ENCODE assay signal across 8 cellular contexts in genomic region chr20:2507875-2508630, GRCh38.
DNase-seq lines count a peak whose midpoint lies in the region; ATAC-seq and TF ChIP-seq lines count a peak whose summit lies in the region.

No MANE protein-coding gene starts in this region.

- H4K20me1 ChIP-seq in DND-41 (ENCODE audit: insufficient read depth, low read length), result no peaks in the 10 kb centered on the region

- peak overlapping the region; percentile 96 for H3K4me2 ChIP-seq in DND-41 (ENCODE audit: insufficient read depth, low read length)

- H3K36me3 ChIP-seq in DND-41 (ENCODE audit: insufficient read depth, low read length), result no peaks in the 10 kb centered on the region
- no peaks in the 10 kb centered on the region for H3K36me3 ChIP-seq in neutrophil

- H3K27ac ChIP-seq in DND-41 (ENCODE audit: low read length), result peak overlapping the region; percentile 98
- H3K27ac ChIP-seq in neutrophil, result peak overlapping the region; percentile 75

- no peak for DNase-seq in DND-41
- peak; percentile 73 for DNase-seq in fibroblast of mammary gland (ENCODE audit: low read depth)
- no peak for DNase-seq in NCI-H1930 (lab: John Stamatoyannopoulos, UW)
- no peak for DNase-seq in NCI-H187 treated with DMSO at 0.1 percent for 48 hours (lab: John Stamatoyannopoulos, UW)
- no peak for DNase-seq in activated CD4-positive, alpha-beta T cell treated with anti-CD3 and anti-CD28 coated beads, Interleukin-2, amount 50 U/mL, for 4 hours

- peaks cover 19% of the 10 kb centered on the region for H3K79me2 ChIP-seq in DND-41 (ENCODE audit: insufficient read depth, low read length)

- peak overlapping the region; percentile 100 for H2AFZ ChIP-seq in DND-41 (ENCODE audit: low read depth, low read length)

- peak overlapping the region; percentile 79 for H3K9ac ChIP-seq in DND-41 (ENCODE audit: low read depth, low read length)

- ATAC-seq in DND-41 (ENCODE audit: insufficient read depth, low read depth) (peak; percentile 1; the same call in 1 of the 3 replicates), HG02642 (IDR thresholded peaks at IDR 0.05; ENCODE audit: poor library complexity, unreplicated experiment) (peak; percentile 3), SK-N-SH treated with all-trans-retinoic acid at 6 μM for 48 hours (peak; percentile 42)

- H3K4me1 ChIP-seq in DND-41 (ENCODE audit: insufficient read depth, low read length) (peaks cover 23% of the 10 kb centered on the region), neutrophil (ENCODE audit: control insufficient read depth in 1 of 2, insufficient read depth in 1 of 2, low read depth in 1 of 2, low read length in 1 of 2) (peaks cover 13 to 14% of the 10 kb centered on the region in 2 experiments)

- peak overlapping the region; percentile 61 to 89 for H3K4me3 ChIP-seq in DND-41 (ENCODE audit: low read depth in 1 of 2, low read length in 2 of 2)
- H3K4me3 ChIP-seq in fibroblast of mammary gland (ENCODE audit: control insufficient read depth, low read depth, low read length), result peak overlapping the region; percentile 94
- H3K4me3 ChIP-seq in neutrophil (ENCODE audit: low read depth in 1 of 2, low read length in 1 of 2), result peak overlapping the region; percentile 82 to 96

- TF ChIP-seq CTCF in DND-41 (IDR thresholded peaks at IDR 0.05; ENCODE audit: borderline replicate concordance, extremely low read depth, low read length, poor library complexity, severe bottlenecking) (no peak), fibroblast of mammary gland (conservative IDR thresholded peaks at IDR 0.05; ENCODE audit: control insufficient read depth, insufficient read depth, low read depth, low read length) (no peak), neutrophil (IDR thresholded peaks at IDR 0.05) (no peak)

- no peaks in the 10 kb centered on the region for H3K9me3 ChIP-seq in DND-41 (ENCODE audit: insufficient read depth, low read length, severe bottlenecking)
- H3K9me3 ChIP-seq in neutrophil, result no peaks in the 10 kb centered on the region

- H3K27me3 ChIP-seq in DND-41 (ENCODE audit: insufficient read depth, low read length, poor library complexity) (no peaks in the 10 kb centered on the region), neutrophil (peaks cover 20% of the 10 kb centered on the region)

TF ChIP-seq in SK-N-SH treated with all-trans-retinoic acid at 6 μM for 48 hours, 23 proteins besides CTCF, POLR2A, EP300 and RAD21:
- TF ChIP-seq PATZ1 (CRISPR knock-in tag; IDR thresholded peaks at IDR 0.05; ENCODE audit: borderline replicate concordance), result no peak
- TF ChIP-seq, protein P1, sequence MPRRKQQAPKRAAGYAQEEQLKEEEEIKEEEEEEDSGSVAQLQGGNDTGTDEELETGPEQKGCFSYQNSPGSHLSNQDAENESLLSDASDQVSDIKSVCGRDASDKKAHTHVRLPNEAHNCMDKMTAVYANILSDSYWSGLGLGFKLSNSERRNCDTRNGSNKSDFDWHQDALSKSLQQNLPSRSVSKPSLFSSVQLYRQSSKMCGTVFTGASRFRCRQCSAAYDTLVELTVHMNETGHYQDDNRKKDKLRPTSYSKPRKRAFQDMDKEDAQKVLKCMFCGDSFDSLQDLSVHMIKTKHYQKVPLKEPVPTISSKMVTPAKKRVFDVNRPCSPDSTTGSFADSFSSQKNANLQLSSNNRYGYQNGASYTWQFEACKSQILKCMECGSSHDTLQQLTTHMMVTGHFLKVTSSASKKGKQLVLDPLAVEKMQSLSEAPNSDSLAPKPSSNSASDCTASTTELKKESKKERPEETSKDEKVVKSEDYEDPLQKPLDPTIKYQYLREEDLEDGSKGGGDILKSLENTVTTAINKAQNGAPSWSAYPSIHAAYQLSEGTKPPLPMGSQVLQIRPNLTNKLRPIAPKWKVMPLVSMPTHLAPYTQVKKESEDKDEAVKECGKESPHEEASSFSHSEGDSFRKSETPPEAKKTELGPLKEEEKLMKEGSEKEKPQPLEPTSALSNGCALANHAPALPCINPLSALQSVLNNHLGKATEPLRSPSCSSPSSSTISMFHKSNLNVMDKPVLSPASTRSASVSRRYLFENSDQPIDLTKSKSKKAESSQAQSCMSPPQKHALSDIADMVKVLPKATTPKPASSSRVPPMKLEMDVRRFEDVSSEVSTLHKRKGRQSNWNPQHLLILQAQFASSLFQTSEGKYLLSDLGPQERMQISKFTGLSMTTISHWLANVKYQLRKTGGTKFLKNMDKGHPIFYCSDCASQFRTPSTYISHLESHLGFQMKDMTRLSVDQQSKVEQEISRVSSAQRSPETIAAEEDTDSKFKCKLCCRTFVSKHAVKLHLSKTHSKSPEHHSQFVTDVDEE (CRISPR knock-in tag; IDR thresholded peaks at IDR 0.05), result no peak
- TF ChIP-seq ZNF70 (CRISPR knock-in tag; IDR thresholded peaks at IDR 0.05), result peak; percentile 47; the same call in 1 of the 2 replicates
